Comparison of ENCODE assay signal across 16 cellular contexts in genomic region chr2:69191672-69192071, GRCh38.
DNase-seq lines count a peak whose midpoint lies in the region; ATAC-seq and TF ChIP-seq lines count a peak whose summit lies in the region.
"Had no signal": no experiment of that assay in that cellular context is flagged by ENCODE, and none has a peak within 500 bp of the region (broad histone marks: within the 10 kb centered on the region; RNA-seq: fewer than 3 reads in every experiment).

No MANE protein-coding gene starts in this region.

- CTCF ChIA-PET in A673 (lab: Charles Lee) (no interaction called here), SK-N-SH (lab: Yijun Ruan, JAX) (interaction anchor here (0.6 to 1.6 kb wide), 4 partner anchors 9 to 248 kb away, joined by 3 to 6 read pairs (median 4); no protein-coding TSS in a partner anchor)

- WGBS in SK-N-SH (ENCODE audit: low lambda C conversion rate), result 86% methylated on average over 1 of the region's 1 CpG
- WGBS in hepatocyte (ENCODE audit: low lambda C conversion rate, missing lambda C conversion rate), result 83% methylated on average over 1 of the region's 1 CpG

- H2AFZ ChIP-seq in SK-N-SH (ENCODE audit: low read depth) (no peak overlapping the region), hepatocyte (no peak overlapping the region)

- H3K4me2 ChIP-seq in SK-N-SH (no peak overlapping the region), hepatocyte (no peak overlapping the region)

- no peak overlapping the region for H3K9ac ChIP-seq in SK-N-SH

- no peak overlapping the region for H3K4me3 Mint-ChIP-seq in natural killer cell
- H3K4me3 Mint-ChIP-seq: CD4-positive, alpha-beta memory T cell had no signal

- intact Hi-C loops in A673 (cut with micrococcal nuclease; ENCODE audit: unreplicated experiment), result no loop called here
- intact Hi-C loops in natural killer cell (cut with micrococcal nuclease), result no loop called here
- intact Hi-C loops in cardiac septum (cut with DNase I), result no loop called here

- BruUV-seq in A673 (replicated peaks; lab: Mats Ljungman, UMichigan), result no TSS peak

- TF ChIP-seq CTCF in A673 (conservative IDR thresholded peaks at IDR 0.05; ENCODE audit: low read depth, low read length) (no peak), SK-N-SH (IDR thresholded peaks at IDR 0.05) (no peak), hepatocyte (IDR thresholded peaks at IDR 0.05; ENCODE audit: poor library complexity) (no peak), natural killer cell (IDR thresholded peaks at IDR 0.05) (no peak)

- no peak overlapping the region for H3K27ac ChIP-seq in A673 (ENCODE audit: low read depth, low read length, poor library complexity, severe bottlenecking)
- H3K27ac ChIP-seq in SK-N-SH (ENCODE audit: low read depth in 2 of 2, low read length in 1 of 2), result peak overlapping the region; percentile 42 to 93; a peak in 3 of 4 replicates
- H3K27ac ChIP-seq in hepatocyte, result peak overlapping the region; percentile 44

- no peak overlapping the region for H3K27ac Mint-ChIP-seq in activated naive CD4-positive, alpha-beta T cell treated with anti-CD3 and anti-CD28 coated beads, Interleukin-2, amount 50 U/mL, for 72 hours
- no peak overlapping the region for H3K27ac Mint-ChIP-seq in natural killer cell
- H3K27ac Mint-ChIP-seq: CD4-positive, alpha-beta memory T cell had no signal

- H3K4me1 ChIP-seq in A673 (ENCODE audit: insufficient read depth, low read length, poor library complexity, severe bottlenecking) (peaks cover 9% of the 10 kb centered on the region), SK-N-SH (ENCODE audit: control insufficient read depth in 1 of 2, insufficient read depth in 2 of 2, low read depth in 1 of 2, low read length in 1 of 2) (peaks cover 8 to 29% of the 10 kb centered on the region in 2 experiments; a peak in 3 of 4 replicates), hepatocyte (ENCODE audit: insufficient read depth) (peaks cover 11% of the 10 kb centered on the region)

- no peaks in the 10 kb centered on the region for H3K36me3 Mint-ChIP-seq in activated naive CD4-positive, alpha-beta T cell treated with anti-CD3 and anti-CD28 coated beads, Interleukin-2, amount 50 U/mL, for 72 hours
- no peaks in the 10 kb centered on the region for H3K36me3 Mint-ChIP-seq in natural killer cell
- H3K36me3 Mint-ChIP-seq: CD4-positive, alpha-beta memory T cell had no signal

- H3K27me3 Mint-ChIP-seq in natural killer cell (ENCODE audit: low read depth in 2 of 2), result peaks cover 32 to 44% of the 10 kb centered on the region in 2 donors

- no peaks in the 10 kb centered on the region for H3K9me2 ChIP-seq in SK-N-SH
- H3K9me2 ChIP-seq in hepatocyte (replicated peaks; ENCODE audit: insufficient read depth), result no peaks in the 10 kb centered on the region

- H4K20me1 ChIP-seq in SK-N-SH (ENCODE audit: insufficient read depth) (no peaks in the 10 kb centered on the region), hepatocyte (ENCODE audit: insufficient read depth, poor library complexity, severe bottlenecking) (no peaks in the 10 kb centered on the region)

- ATAC-seq in activated naive CD4-positive, alpha-beta T cell treated with anti-CD3 and anti-CD28 coated beads, Interleukin-2, amount 50 U/mL, for 72 hours, result no peak
- no peak for ATAC-seq in natural killer cell
- ATAC-seq in GM18909 (IDR thresholded peaks at IDR 0.05; ENCODE audit: poor library complexity, unreplicated experiment), result no peak

- H3K36me3 ChIP-seq in A673 (ENCODE audit: insufficient read depth, low read length, poor library complexity, severe bottlenecking), result peaks cover 35% of the 10 kb centered on the region
- H3K36me3 ChIP-seq in SK-N-SH (replicated peaks in 1 of 2; ENCODE audit: control insufficient read depth in 1 of 2, insufficient read depth in 2 of 2, low read length in 1 of 2), result peaks cover 35 to 74% of the 10 kb centered on the region in 2 experiments
- no peaks in the 10 kb centered on the region for H3K36me3 ChIP-seq in hepatocyte (replicated peaks; ENCODE audit: insufficient read depth, low read depth)

- H3K4me3 ChIP-seq in A673 (ENCODE audit: low read depth, low read length, poor library complexity, severe bottlenecking) (no peak overlapping the region), SK-N-SH (ENCODE audit: low read depth in 2 of 2, low read length in 1 of 2) (no peak overlapping the region), hepatocyte (no peak overlapping the region)

- H3F3A ChIP-seq in SK-N-SH (replicated peaks; ENCODE audit: insufficient read depth), result no peaks in the 10 kb centered on the region

- POLR2A ChIA-PET in A673 (lab: Charles Lee; ENCODE audit: low non-redundant PET) (no interaction called here), SK-N-SH (lab: Yijun Ruan, JAX) (interaction anchor here (0.8 kb wide), 1 partner anchor 16 kb away, joined by 3 read pairs; no protein-coding TSS in a partner anchor)

- peak; percentile 6; the same call in 1 of the 2 replicates for TF ChIP-seq RAD21 in SK-N-SH (IDR thresholded peaks at IDR 0.05; ENCODE audit: low read length)

- H3K9me3 ChIP-seq in A673 (ENCODE audit: low read depth, low read length, poor library complexity, severe bottlenecking) (no peaks in the 10 kb centered on the region), SK-N-SH (no peaks in the 10 kb centered on the region), hepatocyte (ENCODE audit: low read depth) (no peaks in the 10 kb centered on the region)

- TF ChIP-seq EP300 in SK-N-SH (IDR thresholded peaks at IDR 0.05; ENCODE audit: borderline replicate concordance in 1 of 2, low read depth in 1 of 2, low read length in 1 of 2), result peak in 1 of 2 experiments; percentile 94; a peak in 2 of 4 replicates

- H3K9me3 Mint-ChIP-seq in activated naive CD4-positive, alpha-beta T cell treated with anti-CD3 and anti-CD28 coated beads, Interleukin-2, amount 50 U/mL, for 72 hours, result no peaks in the 10 kb centered on the region
- H3K9me3 Mint-ChIP-seq in natural killer cell, result no peaks in the 10 kb centered on the region
- H3K9me3 Mint-ChIP-seq: CD4-positive, alpha-beta memory T cell had no signal

- DNase-seq in A673 (ENCODE audit: low spot score) (peak; percentile 65), GM03348 (ENCODE audit: low spot score) (peak; percentile 32), SK-N-SH (peak; percentile 75), hepatocyte (ENCODE audit: low spot score) (no peak), natural killer cell (no peak), cardiac septum (ENCODE audit: low spot score) (no peak)
- no peak for DNase-seq in activated naive CD4-positive, alpha-beta T cell treated with anti-CD3 and anti-CD28 coated beads, Interleukin-2, amount 50 U/mL, for 72 hours (ENCODE audit: low spot score in 2 of 2)
- DNase-seq: CD4-positive, alpha-beta memory T cell; DMS79 treated with DMSO at 0.1 percent for 48 hours; KG1; NCI-H1048; NCI-H146; NCI-H446; NCI-H774; Right ventricle myocardium superior had no signal

- H3K79me2 ChIP-seq in SK-N-SH (ENCODE audit: insufficient read depth), result no peaks in the 10 kb centered on the region
- H3K79me2 ChIP-seq in hepatocyte, result no peaks in the 10 kb centered on the region

- H3K4me1 Mint-ChIP-seq in natural killer cell, result no peaks in the 10 kb centered on the region
- H3K4me1 Mint-ChIP-seq: CD4-positive, alpha-beta memory T cell had no signal

- no peaks in the 10 kb centered on the region for H3K27me3 ChIP-seq in A673 (replicated peaks; ENCODE audit: insufficient read depth, low read depth, low read length, poor library complexity)
- no peaks in the 10 kb centered on the region for H3K27me3 ChIP-seq in SK-N-SH (ENCODE audit: insufficient read depth)
- no peaks in the 10 kb centered on the region for H3K27me3 ChIP-seq in hepatocyte

TF ChIP-seq in SK-N-SH, 30 proteins besides CTCF, POLR2A, EP300 and RAD21 (continues in another document):
- peak; percentile 53; the same call in 1 of the 2 replicates for TF ChIP-seq POLR2AphosphoS5 (IDR thresholded peaks at IDR 0.05; ENCODE audit: low read depth, low read length)
- no peak for TF ChIP-seq TAF1 (IDR thresholded peaks at IDR 0.05; ENCODE audit: borderline replicate concordance, low read depth, low read length)
- TF ChIP-seq NFIC (IDR thresholded peaks at IDR 0.05; ENCODE audit: borderline replicate concordance), result no peak
- no peak for TF ChIP-seq USF2 (IDR thresholded peaks at IDR 0.05; ENCODE audit: borderline replicate concordance, low read depth, low read length)
- TF ChIP-seq MXI1 (IDR thresholded peaks at IDR 0.05; ENCODE audit: low read depth, low read length), result no peak
- no peak for TF ChIP-seq MAX (IDR thresholded peaks at IDR 0.05; ENCODE audit: low read depth)
- TF ChIP-seq GATA2 (CRISPR knock-in tag; IDR thresholded peaks at IDR 0.05), result peak; percentile 79
- TF ChIP-seq CHD2 (IDR thresholded peaks at IDR 0.05; ENCODE audit: low read length, partially characterized antibody), result peak; percentile 84
- TF ChIP-seq YY1 (IDR thresholded peaks at IDR 0.05; ENCODE audit: low read depth), result no peak

Comparison
In these comparisons a context has a peak if more than half of its experiments do, and no peak if none do; other contexts are left out.
1. DNase-seq: peak in A673 (single experiment), GM03348 (single experiment) and SK-N-SH (single experiment); none in hepatocyte (single experiment), activated naive CD4-positive, alpha-beta T cell treated with anti-CD3 and anti-CD28 coated beads, Interleukin-2, amount 50 U/mL, for 72 hours (0 of 2), natural killer cell (single experiment) and cardiac septum (single experiment).